1 cellular context compared by ENCODE assay signal in genomic region chr5:159157552-159157951, GRCh38.
TF ChIP-seq lines count a peak whose summit lies in the region.

No MANE protein-coding gene starts in this region.

TF ChIP-seq in endothelial cell of umbilical vein, 7 proteins besides CTCF, POLR2A, EP300 and RAD21 (continued from another document):
- TF ChIP-seq FOS (IDR thresholded peaks at IDR 0.05; ENCODE audit: borderline replicate concordance, insufficient read depth, low read length), result no peak
- no peak for TF ChIP-seq JUN (IDR thresholded peaks at IDR 0.05; ENCODE audit: borderline replicate concordance, insufficient read depth, insufficient read length, low read depth)
- TF ChIP-seq, protein P1, sequence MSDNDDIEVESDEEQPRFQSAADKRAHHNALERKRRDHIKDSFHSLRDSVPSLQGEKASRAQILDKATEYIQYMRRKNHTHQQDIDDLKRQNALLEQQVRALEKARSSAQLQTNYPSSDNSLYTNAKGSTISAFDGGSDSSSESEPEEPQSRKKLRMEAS (IDR thresholded peaks at IDR 0.05; ENCODE audit: insufficient read depth, insufficient read length), result no peak
- no peak for TF ChIP-seq GATA2 (IDR thresholded peaks at IDR 0.05; ENCODE audit: insufficient read depth, insufficient read length, low read depth, low read length)
